ENCODE assay signal across 13 cellular contexts in genomic region chr17:74785096-74785980, GRCh38. TPM values are rescaled to one million over a fixed set of nuclear protein-coding genes. Genes with fewer than 3 reads are reported as not detected.
DNase-seq lines count a peak whose midpoint lies in the region; ATAC-seq and TF ChIP-seq lines count a peak whose summit lies in the region.
"Had no signal": no experiment of that assay in that cellular context is flagged by ENCODE, and none has a peak within 500 bp of the region (broad histone marks: within the 10 kb centered on the region; RNA-seq: fewer than 3 reads in every experiment).

No MANE protein-coding gene starts in this region.

- intact Hi-C loops in activated CD8-positive, alpha-beta T cell treated with anti-CD3 and anti-CD28 coated beads for 36 hours (cut with micrococcal nuclease), result no loop called here

- TF ChIP-seq CTCF in activated CD8-positive, alpha-beta T cell treated with anti-CD3 and anti-CD28 coated beads for 36 hours (IDR thresholded peaks at IDR 0.05), result no peak
- peak; percentile 23 for TF ChIP-seq CTCF in foreskin keratinocyte (conservative IDR thresholded peaks at IDR 0.05)

- no peak overlapping the region for H3K27ac ChIP-seq in foreskin keratinocyte
- H3K27ac ChIP-seq: BLaER1, tibial artery had no signal

- H3K4me1 ChIP-seq in foreskin keratinocyte, result peaks cover 18% of the 10 kb centered on the region
- H3K4me1 ChIP-seq: tibial artery had no signal

- H3K27me3 ChIP-seq in foreskin keratinocyte, result no peaks in the 10 kb centered on the region
- H3K27me3 ChIP-seq: BLaER1, tibial artery had no signal

- peak overlapping the region; percentile 47 for H3K27ac Mint-ChIP-seq in activated CD8-positive, alpha-beta T cell treated with anti-CD3 and anti-CD28 coated beads for 36 hours
- H3K27ac Mint-ChIP-seq in effector memory CD8-positive, alpha-beta T cell, result peak overlapping the region in 1 of 2 donors; percentile 53

- H3K4me3 Mint-ChIP-seq in activated CD8-positive, alpha-beta T cell treated with anti-CD3 and anti-CD28 coated beads for 36 hours, result no peak overlapping the region
- H3K4me3 Mint-ChIP-seq in effector memory CD8-positive, alpha-beta T cell, result no peak overlapping the region

- no peaks in the 10 kb centered on the region for H3K27me3 Mint-ChIP-seq in activated CD8-positive, alpha-beta T cell treated with anti-CD3 and anti-CD28 coated beads for 36 hours
- no peaks in the 10 kb centered on the region for H3K27me3 Mint-ChIP-seq in effector memory CD8-positive, alpha-beta T cell
- H3K27me3 Mint-ChIP-seq: memory B cell had no signal

- CTCF ChIA-PET in activated CD8-positive, alpha-beta T cell treated with anti-CD3 and anti-CD28 coated beads for 36 hours (lab: Charles Lee), result interaction anchor here (0.6 to 6.2 kb wide), 6 partner anchors 14 to 128 kb away, joined by 3 to 51 read pairs (median 4); no protein-coding TSS in a partner anchor

- peak; percentile 26 for DNase-seq in stimulated activated CD4-positive, alpha-beta T cell treated with anti-CD3 and anti-CD28 coated beads, Interleukin-4, amount 100 ng/mL, for 1 hour
- DNase-seq in stimulated activated CD4-positive, alpha-beta T cell treated with anti-CD3 and anti-CD28 coated beads, Interleukin-2, amount 100 ng/mL, for 48 hours, result no peak
- peak; percentile 65 for DNase-seq in activated CD8-positive, alpha-beta T cell treated with anti-CD3 and anti-CD28 coated beads for 36 hours
- DNase-seq in foreskin keratinocyte (peak in 1 of 2 donors; percentile 52), NCI-H2081 (lab: John Stamatoyannopoulos, UW) (no peak), NCI-H2081 treated with DMSO at 0.1 percent for 48 hours (lab: John Stamatoyannopoulos, UW) (no peak)
- DNase-seq in effector memory CD8-positive, alpha-beta T cell, result no peak
- DNase-seq: hypothalamus, tibial artery had no signal

- H3K9me3 Mint-ChIP-seq in activated CD8-positive, alpha-beta T cell treated with anti-CD3 and anti-CD28 coated beads for 36 hours, result no peaks in the 10 kb centered on the region
- no peaks in the 10 kb centered on the region for H3K9me3 Mint-ChIP-seq in effector memory CD8-positive, alpha-beta T cell
- H3K9me3 Mint-ChIP-seq: memory B cell had no signal

- H3K4me1 Mint-ChIP-seq in activated CD8-positive, alpha-beta T cell treated with anti-CD3 and anti-CD28 coated beads for 36 hours (ENCODE audit: low read depth), result peaks cover 54% of the 10 kb centered on the region
- peaks cover 29 to 30% of the 10 kb centered on the region in 2 donors for H3K4me1 Mint-ChIP-seq in effector memory CD8-positive, alpha-beta T cell (ENCODE audit: low read depth in 2 of 2)

- H3K36me3 Mint-ChIP-seq in activated CD8-positive, alpha-beta T cell treated with anti-CD3 and anti-CD28 coated beads for 36 hours (ENCODE audit: low read depth), result peaks cover 21% of the 10 kb centered on the region
- H3K36me3 Mint-ChIP-seq in effector memory CD8-positive, alpha-beta T cell (ENCODE audit: insufficient read depth), result peaks cover 21% of the 10 kb centered on the region

- POLR2A ChIA-PET in activated CD8-positive, alpha-beta T cell treated with anti-CD3 and anti-CD28 coated beads for 36 hours (lab: Charles Lee), result interaction anchor here (1.1 to 2.1 kb wide), 2 partner anchors 36 to 80 kb away, joined by 3 to 8 read pairs; no protein-coding TSS in a partner anchor

- ATAC-seq in activated CD8-positive, alpha-beta T cell treated with anti-CD3 and anti-CD28 coated beads for 36 hours, result peak; percentile 68
- ATAC-seq in foreskin keratinocyte (peak; percentile 70), GM19324 (IDR thresholded peaks at IDR 0.05; ENCODE audit: low FRiP score, unreplicated experiment) (no peak)
- no peak for ATAC-seq in effector memory CD8-positive, alpha-beta T cell (replicated peaks)
- ATAC-seq: Panc1 had no signal

RNA-seq across cellular contexts. Expression of gene NAT9, which starts 9.2 kb away (rescaled TPM):
- total RNA-seq in activated CD8-positive, alpha-beta T cell treated with anti-CD3 and anti-CD28 coated beads for 36 hours, result 10 to 100 TPM; 35.5 to 42.4 TPM
- total RNA-seq in foreskin keratinocyte, result 29.3 and 34.2 TPM in 2 replicates
- 32.4 and 35.0 TPM in 2 replicates for polyA plus RNA-seq in foreskin keratinocyte

RNA-seq across cellular contexts. Expression of gene NHERF1, which starts 36.9 kb away (rescaled TPM):
- 100 to 1,000 TPM; 143 to 150 TPM for total RNA-seq in activated CD8-positive, alpha-beta T cell treated with anti-CD3 and anti-CD28 coated beads for 36 hours
- total RNA-seq in foreskin keratinocyte, result 53.8 and 73.9 TPM in 2 replicates
- 67.8 and 95.0 TPM in 2 replicates for polyA plus RNA-seq in foreskin keratinocyte

RNA-seq across cellular contexts. Expression of gene RAB37, which starts 48.3 kb away (rescaled TPM):
- total RNA-seq in activated CD8-positive, alpha-beta T cell treated with anti-CD3 and anti-CD28 coated beads for 36 hours, result 1 to 10 TPM; 6.6 to 6.7 TPM
- not detected in 2 replicates for total RNA-seq in foreskin keratinocyte
- polyA plus RNA-seq in foreskin keratinocyte, result not detected in 2 replicates

Comparison
In these comparisons a context has a peak if more than half of its experiments do, and no peak if none do; other contexts are left out.
1. DNase-seq: peak in stimulated activated CD4-positive, alpha-beta T cell treated with anti-CD3 and anti-CD28 coated beads, Interleukin-4, amount 100 ng/mL, for 1 hour (single experiment) and activated CD8-positive, alpha-beta T cell treated with anti-CD3 and anti-CD28 coated beads for 36 hours (single experiment); none in stimulated activated CD4-positive, alpha-beta T cell treated with anti-CD3 and anti-CD28 coated beads, Interleukin-2, amount 100 ng/mL, for 48 hours (0 of 2), NCI-H2081 (0 of 2), NCI-H2081 treated with DMSO at 0.1 percent for 48 hours (single experiment) and effector memory CD8-positive, alpha-beta T cell (0 of 3).
2. ATAC-seq: peak in activated CD8-positive, alpha-beta T cell treated with anti-CD3 and anti-CD28 coated beads for 36 hours (single experiment) and foreskin keratinocyte (single experiment); none in GM19324 (single experiment) and effector memory CD8-positive, alpha-beta T cell (single experiment).